ENCODE assay signal across 4 cellular contexts in the genomic region with DNA sequence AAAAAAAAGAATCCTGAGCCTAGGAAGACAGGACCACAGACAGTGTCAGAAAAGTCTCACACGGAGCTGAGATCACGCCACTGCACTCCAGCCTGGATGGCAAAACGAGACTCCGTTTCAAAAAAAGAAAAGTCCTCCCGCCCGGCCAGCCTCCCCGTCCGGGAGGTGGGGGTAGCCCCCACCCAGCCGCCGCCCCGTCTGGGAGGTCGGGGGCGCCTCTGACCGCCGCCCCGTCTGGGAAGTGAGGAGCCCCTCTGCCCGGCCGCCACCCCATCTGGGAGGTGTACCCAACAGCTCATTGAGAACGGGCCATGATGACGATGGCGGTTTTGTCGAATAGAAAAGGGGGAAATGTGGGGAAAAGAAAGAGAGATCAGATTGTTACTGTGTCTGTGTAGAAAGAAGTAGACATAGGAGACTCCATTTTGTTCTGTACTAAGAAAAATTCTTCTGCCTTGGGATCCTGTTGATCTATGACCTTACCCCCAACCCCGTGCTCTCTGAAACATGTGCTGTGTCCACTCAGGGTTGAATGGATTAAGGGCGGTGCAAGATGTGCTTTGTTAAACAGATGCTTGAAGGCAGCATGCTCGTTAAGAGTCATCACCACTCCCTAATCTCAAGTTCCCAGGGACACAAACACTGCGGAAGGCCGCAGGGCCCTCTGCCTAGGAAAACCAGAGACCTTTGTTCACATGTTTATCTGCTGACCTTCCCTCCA. TPM values are rescaled to one million over a fixed set of nuclear protein-coding genes. Genes with fewer than 3 reads are reported as not detected.
"Had no signal": no experiment of that assay in that cellular context is flagged by ENCODE, and none has a peak within 500 bp of the region (broad histone marks: within the 10 kb centered on the region; RNA-seq: fewer than 3 reads in every experiment).

No MANE protein-coding gene starts in this region.

RNA-seq across cellular contexts. Expression of a gene that starts 6.9 kb away (rescaled TPM):
- total RNA-seq: activated B cell treated with CpG ODN at 0.5 μM for 24 hours; activated CD8-positive, alpha-beta T cell treated with anti-CD3 and anti-CD28 coated beads for 36 hours; astrocyte had no signal

RNA-seq across cellular contexts. Expression of a gene that starts 51.0 kb away (rescaled TPM):
- total RNA-seq: activated B cell treated with CpG ODN at 0.5 μM for 24 hours; activated CD8-positive, alpha-beta T cell treated with anti-CD3 and anti-CD28 coated beads for 36 hours; activated T-cell treated with anti-CD3 and anti-CD28 coated beads, Interleukin-2, amount 50 U/mL, for 4 hours had no signal
